In the genomic region with DNA sequence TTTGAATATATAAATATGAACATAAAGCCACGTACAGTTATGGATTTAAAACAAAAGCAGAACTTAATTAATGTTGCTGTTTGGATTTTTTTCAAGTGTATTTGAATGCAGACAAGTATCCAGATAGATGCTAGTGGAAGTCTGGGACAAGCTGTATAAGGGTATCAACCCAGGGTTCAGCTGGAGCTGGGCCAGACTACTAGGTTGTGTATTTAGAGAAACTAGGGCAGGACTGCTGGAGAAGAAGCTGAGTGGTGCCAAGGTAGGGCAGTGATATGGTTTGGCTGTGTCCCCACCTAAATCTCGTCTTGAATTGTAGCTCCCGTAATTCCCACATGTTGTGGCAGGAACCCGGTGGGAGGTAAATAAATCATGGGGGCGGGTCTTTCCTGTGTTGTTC, we compare ENCODE assay signal across 19 cellular contexts.
"Had no signal": no experiment of that assay in that cellular context is flagged by ENCODE, and none has a peak within 500 bp of the region (broad histone marks: within the 10 kb centered on the region; RNA-seq: fewer than 3 reads in every experiment).

No MANE protein-coding gene starts in this region.

- H3K9me3 ChIP-seq: SK-N-SH had no signal

- DNase-seq: KBM-7, MV-4-11, NCI-H1048, NCI-H1105, NCI-H1417, NCI-H1436 treated with DMSO at 0.1 percent for 48 hours, NCI-H1694, NCI-H187 treated with DMSO at 0.1 percent for 48 hours, NCI-H2029 treated with DMSO at 0.1 percent for 48 hours, NCI-H2171 treated with DMSO at 0.1 percent for 48 hours, NCI-H345, NCI-H446 treated with DMSO at 0.1 percent for 48 hours, NCI-H510A treated with DMSO at 0.1 percent for 48 hours, NCI-H526, NCI-H748 treated with DMSO at 0.1 percent for 48 hours, Right ventricle myocardium superior, RPMI8226, SIG-M5, SK-N-SH had no signal

- H3K9ac ChIP-seq: SK-N-SH had no signal
